Comparison of ENCODE assay signal across 20 cellular contexts in genomic region chrX:94977986-94978385, GRCh38.
"Had no signal": no experiment of that assay in that cellular context is flagged by ENCODE, and none has a peak within 500 bp of the region (broad histone marks: within the 10 kb centered on the region; RNA-seq: fewer than 3 reads in every experiment).

No MANE protein-coding gene starts in this region.

- H3K9me3 ChIP-seq: esophagus squamous epithelium, gastroesophageal sphincter, mucosa of descending colon, right atrium auricular region, sigmoid colon, testis, transverse colon had no signal

- H3K36me3 ChIP-seq: esophagus squamous epithelium, gastroesophageal sphincter, right atrium auricular region, sigmoid colon, transverse colon had no signal

- ATAC-seq: gastroesophageal sphincter; left lobe of liver; mucosa of descending colon; naive thymus-derived CD8-positive, alpha-beta T cell; stimulated activated naive B cell treated with anti-CD40 and anti-IgM and Interleukin-4, amounts not matched to agents 10 μg/mL and 1 μg/mL and 100 μg/mL, for 72 hours; stimulated activated naive CD8-positive, alpha-beta T cell treated with anti-CD3 and anti-CD28 coated beads, Interleukin-15, amount 100 ng/mL, for 72 hours had no signal

- H3K27me3 ChIP-seq: esophagus squamous epithelium, gastroesophageal sphincter, right atrium auricular region, sigmoid colon, testis, transverse colon had no signal

- DNase-seq: dermis blood vessel endothelial cell; esophagus squamous epithelium; foreskin fibroblast; glutamatergic neuron; islet precursor cell; mammary epithelial cell; naive thymus-derived CD8-positive, alpha-beta T cell; posterior cingulate gyrus; sigmoid colon; stimulated activated CD4-positive, alpha-beta T cell treated with anti-CD3 and anti-CD28 coated beads, Interleukin-2, amount 100 ng/mL, for 24 hours; stimulated activated CD4-positive, alpha-beta T cell treated with anti-CD3 and anti-CD28 coated beads, Interleukin-4, amount 100 ng/mL, for 4 hours; stimulated activated naive B cell treated with anti-CD40 and anti-IgM and Interleukin-4, amounts not matched to agents 10 μg/mL and 1 μg/mL and 100 μg/mL, for 72 hours; stimulated activated naive CD8-positive, alpha-beta T cell treated with anti-CD3 and anti-CD28 coated beads, Interleukin-15, amount 100 ng/mL, for 72 hours; testis; transverse colon had no signal

- H3K4me1 ChIP-seq: esophagus squamous epithelium, gastroesophageal sphincter, right atrium auricular region, sigmoid colon, testis, transverse colon had no signal

- H3K4me3 ChIP-seq: esophagus squamous epithelium, gastroesophageal sphincter, mucosa of descending colon, right atrium auricular region, sigmoid colon, skin epidermis, testis, transverse colon had no signal

- H3K27ac ChIP-seq: esophagus squamous epithelium, gastroesophageal sphincter, right atrium auricular region, sigmoid colon, skin epidermis, testis, transverse colon had no signal
